8 cellular contexts compared by ENCODE assay signal in the genomic region with DNA sequence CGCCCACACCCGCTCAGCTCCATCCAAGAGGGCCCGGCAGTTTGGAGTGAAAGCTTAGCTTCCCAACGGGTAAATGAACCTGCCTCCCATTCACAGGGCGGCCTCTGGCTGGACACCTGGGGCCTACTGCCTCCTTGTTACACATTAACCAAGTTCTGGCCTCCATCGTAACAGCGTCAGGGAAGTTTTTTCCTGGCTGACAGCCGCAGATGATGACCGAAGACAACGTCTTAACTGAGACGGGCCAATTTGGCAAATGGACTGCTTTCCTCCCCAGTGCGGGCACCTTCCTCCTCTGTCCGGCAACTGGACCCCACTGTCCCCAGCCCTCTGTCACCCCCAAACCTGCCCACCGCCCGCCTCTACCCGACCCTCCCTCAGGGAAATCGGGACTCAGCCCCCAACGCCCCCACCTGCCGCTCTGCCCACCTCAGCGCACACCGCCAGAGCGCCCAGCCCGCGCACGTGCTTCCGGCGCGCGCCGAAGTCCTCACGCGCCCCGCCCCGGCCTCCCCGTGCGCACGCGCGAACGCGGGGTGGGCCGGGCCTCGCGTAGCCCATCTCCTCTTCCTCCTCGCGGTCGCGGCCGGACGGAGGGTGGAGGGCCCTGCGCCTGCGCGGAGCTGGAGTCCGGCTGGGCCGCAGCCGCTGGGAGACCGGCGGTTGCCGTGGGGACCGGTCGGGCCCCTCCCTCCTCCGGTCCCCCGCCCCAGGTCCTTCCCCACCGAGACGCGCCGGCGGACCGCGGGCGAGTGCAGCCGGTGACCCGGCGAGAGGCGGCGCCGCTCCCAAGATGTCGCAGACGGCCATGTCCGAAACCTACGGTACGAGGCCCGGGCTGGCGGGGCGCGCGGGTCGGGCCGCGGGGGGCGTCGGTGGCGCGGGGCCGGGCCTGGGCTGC. TPM values are rescaled to one million over a fixed set of nuclear protein-coding genes. Genes with fewer than 3 reads are reported as not detected.
DNase-seq lines count a peak whose midpoint lies in the region; ATAC-seq lines count a peak whose summit lies in the region.

A gene with protein sequence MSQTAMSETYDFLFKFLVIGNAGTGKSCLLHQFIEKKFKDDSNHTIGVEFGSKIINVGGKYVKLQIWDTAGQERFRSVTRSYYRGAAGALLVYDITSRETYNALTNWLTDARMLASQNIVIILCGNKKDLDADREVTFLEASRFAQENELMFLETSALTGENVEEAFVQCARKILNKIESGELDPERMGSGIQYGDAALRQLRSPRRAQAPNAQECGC (plus strand): TSS at position 565 of the 901 bp plus-strand sequence. CDS start 229 bp downstream, at position 794.

- H2AFZ ChIP-seq in neuronal stem cell (ENCODE audit: low read length): peak within 1 kb of the TSS; percentile 97

- H3K79me1 ChIP-seq in neuronal stem cell (ENCODE audit: low read depth, low read length): no peaks in the 10 kb centered on the region

- peaks cover 4% of the 10 kb centered on the region; the same call in 1 of the 2 replicates for H3K9me3 ChIP-seq in SJSA1 (replicated peaks)
- peaks cover 0 to 3% of the 10 kb centered on the region in 2 donors for H3K9me3 ChIP-seq in neuronal stem cell (replicated peaks in 1 of 2; ENCODE audit: control insufficient read depth in 2 of 2, insufficient read depth in 1 of 2, low read depth in 1 of 2, low read length in 2 of 2)
- H3K9me3 ChIP-seq in subcutaneous abdominal adipose tissue (ENCODE audit: control insufficient read depth in 5 of 5, low read length in 5 of 5): peaks cover 0 to 10% (median 8%) of the 10 kb centered on the region in 5 donors

- H3K14ac ChIP-seq in neuronal stem cell (ENCODE audit: low read length): no peak within 1 kb of the TSS

- no peak within 1 kb of the TSS for H2BK12ac ChIP-seq in neuronal stem cell (ENCODE audit: low read length)

- H4K8ac ChIP-seq in neuronal stem cell (ENCODE audit: low read depth, low read length): peak within 1 kb of the TSS; percentile 57

- DNase-seq in DMS53 (lab: John Stamatoyannopoulos, UW) (peak; percentile 97), SJSA1 (ENCODE audit: low read depth in 1 of 2, low spot score in 2 of 2) (peak; percentile 82 to 84), foreskin melanocyte (peak; percentile 76), neuronal stem cell (ENCODE audit: low spot score) (peak; percentile 85)
- peak; percentile 45 for DNase-seq in Jurkat, Clone E6-1 (ENCODE audit: low read depth, low spot score)
- DNase-seq in activated naive CD4-positive, alpha-beta T cell treated with Interleukin-2 at 50 U/mL for 16 hours: peak; percentile 75

- H3K4ac ChIP-seq in neuronal stem cell (ENCODE audit: low read length): peak within 1 kb of the TSS; percentile 57

- H2AK5ac ChIP-seq in neuronal stem cell (ENCODE audit: low read depth, low read length): peak within 1 kb of the TSS; percentile 57

- H3K23ac ChIP-seq in neuronal stem cell (ENCODE audit: low read depth, low read length, poor library complexity): peak within 1 kb of the TSS; percentile 61

- peak within 1 kb of the TSS; percentile 80 for H3K4me2 ChIP-seq in neuronal stem cell (ENCODE audit: insufficient read depth, low read length, poor library complexity, severe bottlenecking)

- H3K9ac ChIP-seq in neuronal stem cell (ENCODE audit: low read depth, low read length, poor library complexity): peak within 1 kb of the TSS; percentile 89
- H3K9ac ChIP-seq in subcutaneous abdominal adipose tissue (ENCODE audit: low read length in 5 of 5): peak within 1 kb of the TSS; percentile 78 to 91 (median 86)

- H3K18ac ChIP-seq in neuronal stem cell (ENCODE audit: low read length): peak within 1 kb of the TSS; percentile 92

- no peak within 1 kb of the TSS for H4K91ac ChIP-seq in neuronal stem cell (ENCODE audit: low read depth, low read length, poor library complexity)

- peak within 1 kb of the TSS; percentile 59 for H2BK5ac ChIP-seq in neuronal stem cell (ENCODE audit: low read length)

- H3K36me3 ChIP-seq in SJSA1: peaks cover 8% of the 10 kb centered on the region
- no peaks in the 10 kb centered on the region for H3K36me3 ChIP-seq in neuronal stem cell (replicated peaks in 1 of 2; ENCODE audit: control insufficient read depth in 2 of 2, insufficient read depth in 2 of 2, low read length in 2 of 2)
- H3K36me3 ChIP-seq in subcutaneous abdominal adipose tissue (ENCODE audit: control insufficient read depth in 5 of 5, insufficient read depth in 5 of 5, low read length in 5 of 5): no peaks in the 10 kb centered on the region

- H3K27me3 ChIP-seq in SJSA1 (replicated peaks): no peaks in the 10 kb centered on the region
- no peaks in the 10 kb centered on the region for H3K27me3 ChIP-seq in neuronal stem cell (ENCODE audit: control insufficient read depth in 3 of 3, insufficient read depth in 3 of 3, low read depth in 1 of 3, low read length in 3 of 3)
- H3K27me3 ChIP-seq in subcutaneous abdominal adipose tissue (ENCODE audit: control insufficient read depth in 5 of 5, insufficient read depth in 4 of 5, low read length in 5 of 5): no peaks in the 10 kb centered on the region

- H3K4me3 ChIP-seq in Jurkat, Clone E6-1 (ENCODE audit: low read length): peak within 1 kb of the TSS; percentile 80
- H3K4me3 ChIP-seq in SJSA1 (peak within 1 kb of the TSS; percentile 95), neuronal stem cell (ENCODE audit: low read length in 2 of 2) (peak within 1 kb of the TSS; percentile 61 to 89), subcutaneous abdominal adipose tissue (ENCODE audit: low read depth in 1 of 5, low read length in 5 of 5) (peak within 1 kb of the TSS; percentile 70 to 95 (median 81))

- H3K4me1 ChIP-seq in SJSA1 (replicated peaks) (peaks cover 30% of the 10 kb centered on the region), neuronal stem cell (ENCODE audit: control insufficient read depth in 2 of 2, insufficient read depth in 1 of 2, low read depth in 1 of 2, low read length in 2 of 2) (peaks cover 7 to 11% of the 10 kb centered on the region in 2 donors), subcutaneous abdominal adipose tissue (ENCODE audit: control insufficient read depth in 5 of 5, insufficient read depth in 5 of 5, low read length in 5 of 5) (peaks cover 8 to 34% (median 25%) of the 10 kb centered on the region in 5 donors)

- WGBS in neuronal stem cell (ENCODE audit: extremely low coverage in 2 of 2, insufficient read length in 2 of 2, insufficient replicate concordance in 1 of 2), 2 donors: no CpG with 5 or more reads among the region's 95 CpGs

- peak; percentile 84 for ATAC-seq in GM21576 (IDR thresholded peaks at IDR 0.05; ENCODE audit: unreplicated experiment)

- peak within 1 kb of the TSS; percentile 25 for H2BK15ac ChIP-seq in neuronal stem cell (ENCODE audit: low read length)

- H2BK120ac ChIP-seq in neuronal stem cell (ENCODE audit: low read depth, low read length): no peak within 1 kb of the TSS

- H3K27ac ChIP-seq in SJSA1 (peak within 1 kb of the TSS; percentile 40; the same call in 1 of the 2 replicates), neuronal stem cell (replicated peaks; ENCODE audit: low read length) (peak within 1 kb of the TSS; percentile 3), subcutaneous abdominal adipose tissue (ENCODE audit: low read depth, low read length) (peak within 1 kb of the TSS; percentile 44)

RNA-seq across cellular contexts. Expression of the gene that starts here (rescaled TPM):
- 44.2 TPM for polyA plus RNA-seq in Jurkat, Clone E6-1 (2012; ENCODE audit: insufficient read depth, insufficient read length)
- total RNA-seq in SJSA1 (2014; rRNA removed; shearing (Covaris generic)): 15.3 and 35.6 TPM in 2 replicates
- polyA plus RNA-seq in neuronal stem cell (2013, experiment 1 of 2): 36.9 TPM
- 37.7 TPM for polyA plus RNA-seq in neuronal stem cell (2013, experiment 2 of 2)

Comparison
In these comparisons a context has a peak if more than half of its experiments do, and no peak if none do; other contexts are left out.
1. Peak in every context shown above with its lines: DNase-seq, ATAC-seq, H3K4me3 ChIP-seq and H3K27ac ChIP-seq.
2. DNase-seq: peak in every context shown above with its lines; median percentile 97 in DMS53; 85 in neuronal stem cell; 83 in SJSA1; 76 in foreskin melanocyte; 75 in activated naive CD4-positive, alpha-beta T cell treated with Interleukin-2 at 50 U/mL for 16 hours; 45 in Jurkat, Clone E6-1.